Comparison of ENCODE assay signal across 12 cellular contexts in the genomic region with DNA sequence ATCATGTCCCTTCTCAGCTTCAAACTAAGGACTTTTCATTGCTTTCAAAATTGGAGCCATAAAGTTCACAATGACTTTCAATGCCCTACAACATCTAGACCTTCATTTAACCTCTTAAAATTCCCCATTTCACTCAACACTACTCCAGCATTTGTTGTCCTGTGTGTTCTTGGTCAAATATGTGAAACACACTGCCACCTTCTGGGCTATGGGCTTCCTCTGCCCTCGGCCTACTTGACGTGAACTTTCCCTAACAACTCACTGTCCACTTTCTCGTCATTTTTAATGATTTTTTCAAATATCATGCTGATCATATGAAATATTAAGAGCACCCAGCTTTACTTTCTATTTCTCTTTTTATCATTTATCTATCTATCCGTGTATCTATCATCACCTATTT.
DNase-seq lines count a peak whose midpoint lies in the region; ATAC-seq and TF ChIP-seq lines count a peak whose summit lies in the region.
"Had no signal": no experiment of that assay in that cellular context is flagged by ENCODE, and none has a peak within 500 bp of the region (broad histone marks: within the 10 kb centered on the region; RNA-seq: fewer than 3 reads in every experiment).

No MANE protein-coding gene starts in this region.

- no peak overlapping the region for H3K4me3 Mint-ChIP-seq in stimulated activated memory B cell treated with anti-CD40 and anti-IgM and Interleukin-4, amounts not matched to agents 10 μg/mL and 1 μg/mL and 100 μg/mL, for 72 hours
- H3K4me3 Mint-ChIP-seq: CD14-positive monocyte had no signal

- no peak overlapping the region for H3K27ac ChIP-seq in A673 (ENCODE audit: low read depth, low read length, poor library complexity, severe bottlenecking)
- H3K27ac ChIP-seq: suprapubic skin had no signal

- H3K9me3 ChIP-seq in A673 (ENCODE audit: low read depth, low read length, poor library complexity, severe bottlenecking), result no peaks in the 10 kb centered on the region
- H3K9me3 ChIP-seq: suprapubic skin had no signal

- no TSS peak for BruUV-seq in A673 (replicated peaks; lab: Mats Ljungman, UMichigan)

- H3K36me3 ChIP-seq in A673 (ENCODE audit: insufficient read depth, low read length, poor library complexity, severe bottlenecking), result no peaks in the 10 kb centered on the region
- H3K36me3 ChIP-seq: suprapubic skin had no signal

- ATAC-seq in HG03159 (IDR thresholded peaks at IDR 0.05; ENCODE audit: unreplicated experiment), result no peak
- ATAC-seq in stimulated activated memory B cell treated with anti-CD40 and anti-IgM and Interleukin-4, amounts not matched to agents 10 μg/mL and 1 μg/mL and 100 μg/mL, for 72 hours, result no peak
- ATAC-seq: GM12878 had no signal

- no peaks in the 10 kb centered on the region for H3K4me1 Mint-ChIP-seq in stimulated activated memory B cell treated with anti-CD40 and anti-IgM and Interleukin-4, amounts not matched to agents 10 μg/mL and 1 μg/mL and 100 μg/mL, for 72 hours
- H3K4me1 Mint-ChIP-seq: CD14-positive monocyte had no signal

- H3K27ac Mint-ChIP-seq in stimulated activated memory B cell treated with anti-CD40 and anti-IgM and Interleukin-4, amounts not matched to agents 10 μg/mL and 1 μg/mL and 100 μg/mL, for 72 hours, result no peak overlapping the region
- H3K27ac Mint-ChIP-seq: CD14-positive monocyte had no signal

- DNase-seq in A673 (ENCODE audit: low spot score), result peak; percentile 52
- peak; percentile 5 for DNase-seq in HT1080 (ENCODE audit: low read depth)
- DNase-seq in OCI-M1 (lab: John Stamatoyannopoulos, UW), result peak; percentile 61
- peak; percentile 74 for DNase-seq in glomerular endothelial cell (ENCODE audit: extremely low read depth, low read depth, low spot score)
- DNase-seq in SKM-1 (lab: John Stamatoyannopoulos, UW; ENCODE audit: unreplicated experiment), result no peak
- no peak for DNase-seq in DMS79 (lab: John Stamatoyannopoulos, UW)
- DNase-seq: NCI-H146 had no signal

- CTCF ChIA-PET in A673 (lab: Charles Lee), result no interaction called here

- H3K27me3 ChIP-seq in A673 (replicated peaks; ENCODE audit: insufficient read depth, low read depth, low read length, poor library complexity), result no peaks in the 10 kb centered on the region
- H3K27me3 ChIP-seq: suprapubic skin had no signal

- no peaks in the 10 kb centered on the region for H3K4me1 ChIP-seq in A673 (ENCODE audit: insufficient read depth, low read length, poor library complexity, severe bottlenecking)
- H3K4me1 ChIP-seq: suprapubic skin had no signal

- peak; percentile 64 for TF ChIP-seq CTCF in A673 (conservative IDR thresholded peaks at IDR 0.05; ENCODE audit: low read depth, low read length)

- no peaks in the 10 kb centered on the region for H3K9me3 Mint-ChIP-seq in stimulated activated memory B cell treated with anti-CD40 and anti-IgM and Interleukin-4, amounts not matched to agents 10 μg/mL and 1 μg/mL and 100 μg/mL, for 72 hours

- no peak overlapping the region for H3K4me3 ChIP-seq in A673 (ENCODE audit: low read depth, low read length, poor library complexity, severe bottlenecking)
- H3K4me3 ChIP-seq: GM12878, suprapubic skin had no signal

- H3K27me3 Mint-ChIP-seq in stimulated activated memory B cell treated with anti-CD40 and anti-IgM and Interleukin-4, amounts not matched to agents 10 μg/mL and 1 μg/mL and 100 μg/mL, for 72 hours, result no peaks in the 10 kb centered on the region

- intact Hi-C loops in A673 (cut with micrococcal nuclease; ENCODE audit: unreplicated experiment), result no loop called here

- POLR2A ChIA-PET in A673 (lab: Charles Lee; ENCODE audit: low non-redundant PET), result no interaction called here

- H3K36me3 Mint-ChIP-seq in stimulated activated memory B cell treated with anti-CD40 and anti-IgM and Interleukin-4, amounts not matched to agents 10 μg/mL and 1 μg/mL and 100 μg/mL, for 72 hours, result no peaks in the 10 kb centered on the region
- H3K36me3 Mint-ChIP-seq: CD14-positive monocyte had no signal

Comparison
In these comparisons a context has a peak if more than half of its experiments do, and no peak if none do; other contexts are left out.
1. DNase-seq: peak in A673 (single experiment), HT1080 (single experiment), OCI-M1 (single experiment) and glomerular endothelial cell (single experiment); none in SKM-1 (single experiment) and DMS79 (single experiment).